Comparison of ENCODE assay signal across 16 cellular contexts in genomic region chr5:151498395-151499155, GRCh38. TPM values are rescaled to one million over a fixed set of nuclear protein-coding genes. Genes with fewer than 3 reads are reported as not detected.
DNase-seq lines count a peak whose midpoint lies in the region; ATAC-seq and TF ChIP-seq lines count a peak whose summit lies in the region.
"Had no signal": no experiment of that assay in that cellular context is flagged by ENCODE, and none has a peak within 500 bp of the region (broad histone marks: within the 10 kb centered on the region; RNA-seq: fewer than 3 reads in every experiment).

No MANE protein-coding gene starts in this region.

- DNase-seq in GM23338 (ENCODE audit: low spot score) = no peak
- no peak for DNase-seq in RWPE1 (ENCODE audit: low spot score)
- no peak for DNase-seq in glutamatergic neuron
- no peak for DNase-seq in suprapubic skin (ENCODE audit: low spot score in 2 of 2)
- DNase-seq in HUDEP-2 (lab: John Stamatoyannopoulos, UW; ENCODE audit: unreplicated experiment in 76 of 76) = no peak
- no peak for DNase-seq in NCI-H187 (lab: John Stamatoyannopoulos, UW)
- DNase-seq: CD4-positive, alpha-beta T cell; DMS79; NCI-H1436; NCI-H2029 treated with DMSO at 0.1 percent for 48 hours; NCI-H510A had no signal

- no peak for TF ChIP-seq EP300 in suprapubic skin (IDR thresholded peaks at IDR 0.05)

- WGBS in suprapubic skin = 86% methylated on average over 8 of the region's 8 CpGs

- ATAC-seq in GM23338 = no peak
- ATAC-seq: K562, Panc1, Right ventricle myocardium inferior had no signal

- no peaks in the 10 kb centered on the region for H3K27me3 Mint-ChIP-seq in GM23338 (ENCODE audit: insufficient read depth, low read depth, poor library complexity)
- peaks cover 4% of the 10 kb centered on the region for H3K27me3 Mint-ChIP-seq in glutamatergic neuron (ENCODE audit: unreplicated experiment)
- H3K27me3 Mint-ChIP-seq: CD4-positive, alpha-beta T cell had no signal

- no peaks in the 10 kb centered on the region for H4K20me1 ChIP-seq in GM23338 (replicated peaks; ENCODE audit: insufficient read depth)

- H3K27me3 ChIP-seq in GM23338 (ENCODE audit: insufficient read depth) (no peaks in the 10 kb centered on the region), neutrophil (no peaks in the 10 kb centered on the region), suprapubic skin (no peaks in the 10 kb centered on the region)

- H3K36me3 Mint-ChIP-seq in GM23338 (ENCODE audit: low read depth) = peaks cover 9% of the 10 kb centered on the region; the same call in 2 of the 3 replicates
- H3K36me3 Mint-ChIP-seq in glutamatergic neuron (ENCODE audit: unreplicated experiment) = peaks cover 6% of the 10 kb centered on the region

- H3K4me3 Mint-ChIP-seq in GM23338 (no peak overlapping the region), glutamatergic neuron (ENCODE audit: unreplicated experiment) (peak overlapping the region; percentile 32)
- H3K4me3 Mint-ChIP-seq: CD4-positive, alpha-beta T cell had no signal

- CTCF ChIA-PET in RWPE1 (lab: Yijun Ruan, JAX) = interaction anchor here (0.6 to 1.0 kb wide), 5 partner anchors 52 to 242 kb away, joined by 3 to 7 read pairs (median 4); partner anchors contain the start of gene SLC36A1

- H3F3A ChIP-seq in GM23338 (replicated peaks; ENCODE audit: low read depth) = no peaks in the 10 kb centered on the region

- H3K9me3 ChIP-seq in neutrophil = no peaks in the 10 kb centered on the region
- H3K9me3 ChIP-seq in suprapubic skin = no peaks in the 10 kb centered on the region
- H3K9me3 ChIP-seq: SK-N-SH had no signal

- H3K9me2 ChIP-seq in GM23338 (ENCODE audit: insufficient read depth) = no peaks in the 10 kb centered on the region; the same call in 1 of the 2 replicates
- H3K9me2 ChIP-seq: SK-N-SH had no signal

- no peak for TF ChIP-seq POLR2A in suprapubic skin (IDR thresholded peaks at IDR 0.05)

- H3K4me2 ChIP-seq in GM23338 = no peak overlapping the region
- H3K4me2 ChIP-seq: SK-N-SH had no signal

- H3K27ac ChIP-seq in GM23338 (ENCODE audit: low read depth) = no peak overlapping the region
- peak overlapping the region; percentile 45; the same call in 1 of the 2 replicates for H3K27ac ChIP-seq in RWPE1
- H3K27ac ChIP-seq in neutrophil = peak overlapping the region; percentile 46
- H3K27ac ChIP-seq in suprapubic skin = no peak overlapping the region

- peaks cover 35% of the 10 kb centered on the region for H3K4me1 Mint-ChIP-seq in GM23338
- H3K4me1 Mint-ChIP-seq in glutamatergic neuron (ENCODE audit: low read depth, unreplicated experiment) = peaks cover 23% of the 10 kb centered on the region

- H3K9me3 Mint-ChIP-seq in GM23338 (0 out of 3 replicates have a peak, but pooled peaks cover 6% of the 10 kb centered on the region), glutamatergic neuron (ENCODE audit: unreplicated experiment) (peaks cover 8% of the 10 kb centered on the region)
- H3K9me3 Mint-ChIP-seq: CD4-positive, alpha-beta T cell had no signal

- no peak overlapping the region for H3K4me3 ChIP-seq in GM23338
- no peak overlapping the region for H3K4me3 ChIP-seq in neutrophil (ENCODE audit: low read depth in 1 of 2, low read length in 1 of 2)
- H3K4me3 ChIP-seq in suprapubic skin = no peak overlapping the region
- H3K4me3 ChIP-seq: K562 had no signal

- TF ChIP-seq CTCF in GM23338 (conservative IDR thresholded peaks at IDR 0.05; ENCODE audit: low read depth in 2 of 2) (no peak), RWPE1 (conservative IDR thresholded peaks at IDR 0.05; ENCODE audit: low read depth) (no peak), glutamatergic neuron (IDR thresholded peaks at IDR 0.05; ENCODE audit: partially characterized antibody, unreplicated experiment) (no peak), neutrophil (IDR thresholded peaks at IDR 0.05) (no peak), suprapubic skin (IDR thresholded peaks at IDR 0.05) (no peak)

- POLR2A ChIA-PET in RWPE1 (lab: Yijun Ruan, JAX; ENCODE audit: low non-redundant PET) = no interaction called here

- H3K27ac Mint-ChIP-seq in GM23338 (0 out of 2 replicates have a peak overlapping the region, but pooled peaks have one; percentile 2), glutamatergic neuron (ENCODE audit: unreplicated experiment) (peak overlapping the region; percentile 88)
- H3K27ac Mint-ChIP-seq: CD4-positive, alpha-beta T cell had no signal

- H3K36me3 ChIP-seq in GM23338 (ENCODE audit: insufficient read depth) = no peaks in the 10 kb centered on the region
- peaks cover 2% of the 10 kb centered on the region for H3K36me3 ChIP-seq in neutrophil
- H3K36me3 ChIP-seq in suprapubic skin = no peaks in the 10 kb centered on the region

- H3K4me1 ChIP-seq in GM23338 (ENCODE audit: insufficient read depth) = peaks cover 13% of the 10 kb centered on the region
- peaks cover 43% of the 10 kb centered on the region in 2 experiments for H3K4me1 ChIP-seq in neutrophil (ENCODE audit: control insufficient read depth in 1 of 2, insufficient read depth in 1 of 2, low read depth in 1 of 2, low read length in 1 of 2)
- no peaks in the 10 kb centered on the region for H3K4me1 ChIP-seq in suprapubic skin

- H2AFZ ChIP-seq in GM23338 = no peak overlapping the region

- no peaks in the 10 kb centered on the region for H3K79me2 ChIP-seq in GM23338 (replicated peaks; ENCODE audit: insufficient read depth)

TF ChIP-seq in GM23338, 12 proteins besides CTCF, POLR2A, EP300 and RAD21 (continues in another document):
- TF ChIP-seq ETS1 (IDR thresholded peaks at IDR 0.05) = no peak
- no peak for TF ChIP-seq JUNB (IDR thresholded peaks at IDR 0.05; ENCODE audit: unreplicated experiment)
- no peak for TF ChIP-seq EZH2phosphoT487 (IDR thresholded peaks at IDR 0.05; ENCODE audit: unreplicated experiment)

RNA-seq across cellular contexts. Expression of gene SLC36A1, which starts 51.2 kb away (rescaled TPM):
- total RNA-seq in GM23338 (2014; rRNA removed; shearing (Covaris generic)) = 8.2 and 10.4 TPM in 2 replicates
- polyA plus RNA-seq in GM23338 (2016; fragmentation: Nextera tagmentation; extraction: Ambion mirVana) = 3.6 and 5.2 TPM in 2 replicates
- total RNA-seq in glutamatergic neuron (ENCODE audit: unreplicated experiment) (117 TPM), suprapubic skin (10 to 100 TPM in 1 of 4 donors, 1 to 10 TPM in 3; 7.2 to 16.5 (median 8.1) TPM)

Comparison
In these comparisons a context has a peak if more than half of its experiments do, and no peak if none do; other contexts are left out.
1. H3K27ac ChIP-seq: peak in RWPE1 (single experiment) and neutrophil (single experiment); none in GM23338 (single experiment) and suprapubic skin (single experiment).